In genomic region chr14:67729072-67729561, GRCh38 we compare ENCODE assay signal across 17 cellular contexts. TPM values are rescaled to one million over a fixed set of nuclear protein-coding genes. Genes with fewer than 3 reads are reported as not detected.
DNase-seq lines count a peak whose midpoint lies in the region; ATAC-seq and TF ChIP-seq lines count a peak whose summit lies in the region.
"Had no signal": no experiment of that assay in that cellular context is flagged by ENCODE, and none has a peak within 500 bp of the region (broad histone marks: within the 10 kb centered on the region; RNA-seq: fewer than 3 reads in every experiment).

No MANE protein-coding gene starts in this region.

- H3K9me3 ChIP-seq in esophagus squamous epithelium, result no peaks in the 10 kb centered on the region
- no peaks in the 10 kb centered on the region for H3K9me3 ChIP-seq in lower lobe of right lung

- TF ChIP-seq CTCF in esophagus squamous epithelium (IDR thresholded peaks at IDR 0.05) (no peak), lower lobe of right lung (IDR thresholded peaks at IDR 0.05) (no peak), type B pancreatic cell (conservative IDR thresholded peaks at IDR 0.05) (no peak), GM10266 (IDR thresholded peaks at IDR 0.05; ENCODE audit: control insufficient read depth, insufficient read depth, low read depth, missing control alignments) (no peak)

- H3K36me3 Mint-ChIP-seq in type B pancreatic cell, result no peaks in the 10 kb centered on the region

- H3K36me3 ChIP-seq in esophagus squamous epithelium (no peaks in the 10 kb centered on the region), lower lobe of right lung (no peaks in the 10 kb centered on the region)

- peak overlapping the region; percentile 36 for H3K4me3 Mint-ChIP-seq in type B pancreatic cell
- H3K4me3 Mint-ChIP-seq: HFFc6 had no signal

- H3K27ac Mint-ChIP-seq in type B pancreatic cell, result peak overlapping the region; percentile 73
- H3K27ac Mint-ChIP-seq: HFFc6 had no signal

- 26 to 38% methylated on average over 2 to 3 of the region's 15 CpGs for WGBS in esophagus squamous epithelium, 2 donors

- ATAC-seq in lower lobe of right lung, result peak; percentile 76 to 83
- ATAC-seq: stimulated activated naive CD8-positive, alpha-beta T cell treated with anti-CD3 and anti-CD28 coated beads, Interleukin-15, Interleukin-2, amounts not matched to agents 100 U/mL and 50 U/mL, for 24 hours had no signal

- peaks cover 20% of the 10 kb centered on the region for H3K27me3 Mint-ChIP-seq in type B pancreatic cell

- H3K4me1 ChIP-seq in esophagus squamous epithelium (peaks cover 0 to 48% (median 8%) of the 10 kb centered on the region in 3 donors), lower lobe of right lung (no peaks in the 10 kb centered on the region)

- H3K27me3 ChIP-seq in esophagus squamous epithelium, result peaks cover 0 to 6% (median 0%) of the 10 kb centered on the region in 4 donors
- H3K27me3 ChIP-seq in lower lobe of right lung (ENCODE audit: low read depth), result no peaks in the 10 kb centered on the region

- H3K9me3 Mint-ChIP-seq in type B pancreatic cell, result no peaks in the 10 kb centered on the region

- H3K4me3 ChIP-seq in esophagus squamous epithelium (peak overlapping the region in 2 of 4 donors; percentile 6 to 19), lower lobe of right lung (no peak overlapping the region)

- no peak for TF ChIP-seq POLR2A in esophagus squamous epithelium (IDR thresholded peaks at IDR 0.05)

- H3K27ac ChIP-seq in esophagus squamous epithelium, result peak overlapping the region in 3 of 4 donors; percentile 56 to 76 (median 71)
- no peak overlapping the region for H3K27ac ChIP-seq in lower lobe of right lung
- H3K27ac ChIP-seq: C4-2B, KMS-11 had no signal

- H3K4me1 Mint-ChIP-seq in type B pancreatic cell (ENCODE audit: unreplicated experiment), result peaks cover 7% of the 10 kb centered on the region

- intact Hi-C loops in esophagus squamous epithelium (cut with DNase I), result no loop called here
- intact Hi-C loops in lower lobe of right lung (cut with DNase I), result no loop called here

- peak; percentile 11 for DNase-seq in NCI-H510A (lab: John Stamatoyannopoulos, UW)
- no peak for DNase-seq in esophagus squamous epithelium (lab: John Stamatoyannopoulos, UW)
- peak; percentile 57 for DNase-seq in lower lobe of right lung
- DNase-seq in type B pancreatic cell (ENCODE audit: extremely low spot score, unreplicated experiment), result no peak
- no peak for DNase-seq in NCI-H128 (lab: John Stamatoyannopoulos, UW; ENCODE audit: unreplicated experiment)
- DNase-seq in GM10266 (ENCODE audit: extremely low spot score), result no peak
- no peak for DNase-seq in anterior cingulate cortex (lab: John Stamatoyannopoulos, UW)
- DNase-seq: activated CD4-positive, alpha-beta T cell treated with anti-CD3 and anti-CD28 coated beads for 1 hour; amygdala; HFFc6; NCI-H2081; stimulated activated CD4-positive, alpha-beta T cell treated with anti-CD3 and anti-CD28 coated beads, Interleukin-4, amount 100 ng/mL, for 4 hours; stimulated activated naive CD8-positive, alpha-beta T cell treated with anti-CD3 and anti-CD28 coated beads, Interleukin-15, Interleukin-2, amounts not matched to agents 100 U/mL and 50 U/mL, for 24 hours had no signal

RNA-seq across cellular contexts. Expression of gene RDH12, which starts 27.4 kb away (rescaled TPM):
- total RNA-seq in esophagus squamous epithelium, result 10 to 100 TPM in 3 of 4 donors, 1 to 10 TPM in 1; 4.0 to 35.3 (median 29.4) TPM
- 0.38 TPM for total RNA-seq in lower lobe of right lung
- 2.6 and 3.3 TPM in 2 replicates for total RNA-seq in type B pancreatic cell (ENCODE audit: low replicate concordance)
- total RNA-seq: HFFc6, OCI-LY7, pulmonary artery endothelial cell had no signal

RNA-seq across cellular contexts. Expression of gene RDH11, which starts 33.6 kb away (rescaled TPM):
- total RNA-seq in esophagus squamous epithelium (10 to 100 TPM; 35.6 to 74.6 (median 48.0) TPM), lower lobe of right lung (50.4 TPM), type B pancreatic cell (ENCODE audit: low replicate concordance) (63.8 and 66.5 TPM in 2 replicates)

RNA-seq across cellular contexts. Expression of gene VTI1B, which starts 54.7 kb away (rescaled TPM):
- total RNA-seq in esophagus squamous epithelium, result 10 to 100 TPM; 41.3 to 57.7 (median 52.3) TPM
- 108 TPM for total RNA-seq in lower lobe of right lung
- 92.0 and 93.3 TPM in 2 replicates for total RNA-seq in type B pancreatic cell (ENCODE audit: low replicate concordance)

Comparison
In these comparisons a context has a peak if more than half of its experiments do, and no peak if none do; other contexts are left out.
1. DNase-seq: peak in NCI-H510A (single experiment) and lower lobe of right lung (single experiment); none in esophagus squamous epithelium (single experiment), type B pancreatic cell (single experiment), NCI-H128 (single experiment), GM10266 (single experiment) and anterior cingulate cortex (0 of 58).